Comparison of ENCODE assay signal across 1 cellular context in the genomic region with DNA sequence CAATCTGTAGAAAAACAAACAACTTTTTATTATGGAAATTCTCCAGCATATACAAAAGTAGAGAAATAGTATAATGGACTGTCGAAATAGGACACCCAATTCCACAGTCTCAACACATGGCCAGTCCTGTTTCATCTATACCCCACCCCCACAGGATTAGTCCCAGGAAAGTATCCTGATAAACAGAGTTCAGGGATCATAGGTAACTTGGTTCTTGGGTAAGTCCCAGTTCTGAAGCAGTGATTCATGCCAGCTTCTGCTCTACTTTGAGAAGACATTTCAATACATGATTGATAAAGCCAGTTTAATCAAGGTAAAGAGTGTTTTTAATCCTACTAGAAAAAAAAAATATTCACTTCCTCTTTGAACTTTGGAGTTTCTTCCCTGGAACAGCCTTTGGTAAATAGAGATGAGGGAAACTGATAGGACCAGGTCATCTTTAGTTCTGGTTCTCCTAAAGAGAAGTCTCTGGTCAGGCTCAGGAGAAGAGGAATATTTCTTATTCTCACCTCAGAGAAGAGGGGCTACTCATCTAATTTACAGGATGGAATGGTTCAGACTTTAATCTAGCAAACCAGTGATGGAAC.
TF ChIP-seq lines count a peak whose summit lies in the region.

No MANE protein-coding gene starts in this region.

TF ChIP-seq in liver, 16 proteins besides CTCF, POLR2A, EP300 and RAD21 (continued from another document):
- peak; percentile 44 for TF ChIP-seq REST (IDR thresholded peaks at IDR 0.05)
